ENCODE assay signal across 18 cellular contexts in genomic region chrX:95718746-95719145, GRCh38.
DNase-seq lines count a peak whose midpoint lies in the region; ATAC-seq and TF ChIP-seq lines count a peak whose summit lies in the region.
"Had no signal": no experiment of that assay in that cellular context is flagged by ENCODE, and none has a peak within 500 bp of the region (broad histone marks: within the 10 kb centered on the region; RNA-seq: fewer than 3 reads in every experiment).

No MANE protein-coding gene starts in this region.

- ATAC-seq in GM19324 (IDR thresholded peaks at IDR 0.05; ENCODE audit: low FRiP score, unreplicated experiment) = no peak
- ATAC-seq: K562 had no signal

- H3K9me3 Mint-ChIP-seq in neural crest cell = peaks cover 9% of the 10 kb centered on the region

- TF ChIP-seq EP300 in ovary (IDR thresholded peaks at IDR 0.05) = no peak

- TF ChIP-seq CTCF in neural crest cell (conservative IDR thresholded peaks at IDR 0.05) (no peak), ovary (IDR thresholded peaks at IDR 0.05) (no peak)

- H3K27me3 Mint-ChIP-seq in neural crest cell (ENCODE audit: low read depth) = no peaks in the 10 kb centered on the region
- H3K27me3 Mint-ChIP-seq: CD4-positive, alpha-beta memory T cell had no signal

- DNase-seq in COLO829 (ENCODE audit: low spot score) (peak; percentile 53), RPMI7951 (ENCODE audit: low read depth) (peak; percentile 3), epidermal melanocyte (ENCODE audit: insufficient read length, low spot score) (peak; percentile 17), neural crest cell (ENCODE audit: low read depth, low spot score) (no peak), T1000 (lab: John Stamatoyannopoulos, UW) (no peak), ovary (no peak)
- DNase-seq: Calu3; CD4-positive, alpha-beta memory T cell; DMS79 treated with DMSO at 0.1 percent for 48 hours; GF-D8; GM23248; HCEC 1CT; IMR-90 had no signal

- no peak overlapping the region for H3K4me3 ChIP-seq in ovary
- H3K4me3 ChIP-seq: BLaER1, GM23248, K562 had no signal

- H3K27ac ChIP-seq in ovary = no peak overlapping the region
- H3K27ac ChIP-seq: BLaER1, GM23248, HL-60 had no signal

- H3K9me3 ChIP-seq in ovary = no peaks in the 10 kb centered on the region
- H3K9me3 ChIP-seq: BLaER1 had no signal

- TF ChIP-seq POLR2A in ovary (IDR thresholded peaks at IDR 0.05) = no peak

- H3K4me1 Mint-ChIP-seq in neural crest cell = peaks cover 21% of the 10 kb centered on the region
- H3K4me1 Mint-ChIP-seq: CD14-positive monocyte; CD4-positive, alpha-beta memory T cell had no signal

- H3K36me3 Mint-ChIP-seq in neural crest cell (ENCODE audit: low read depth) = no peaks in the 10 kb centered on the region
- H3K36me3 Mint-ChIP-seq: CD14-positive monocyte; CD4-positive, alpha-beta memory T cell had no signal

- no peaks in the 10 kb centered on the region for H3K4me1 ChIP-seq in ovary (ENCODE audit: insufficient read depth)
- H3K4me1 ChIP-seq: BLaER1 had no signal

- H3K4me3 Mint-ChIP-seq in neural crest cell = no peak overlapping the region
- H3K4me3 Mint-ChIP-seq: CD14-positive monocyte; CD4-positive, alpha-beta memory T cell had no signal

- no peaks in the 10 kb centered on the region for H3K36me3 ChIP-seq in ovary
- H3K36me3 ChIP-seq: BLaER1 had no signal

- H3K27ac Mint-ChIP-seq in neural crest cell (ENCODE audit: unreplicated experiment) = peak overlapping the region; percentile 8
- H3K27ac Mint-ChIP-seq: CD4-positive, alpha-beta memory T cell had no signal

- 69 to 74% (median 74%) methylated on average over 4 of the region's 4 CpGs for WGBS in ovary, 3 donors

- no peaks in the 10 kb centered on the region for H3K27me3 ChIP-seq in ovary

- intact Hi-C loops in ovary (cut with DNase I) = no loop called here

Comparison
In these comparisons a context has a peak if more than half of its experiments do, and no peak if none do; other contexts are left out.
1. DNase-seq: peak in COLO829 (single experiment), RPMI7951 (single experiment) and epidermal melanocyte (single experiment); none in neural crest cell (single experiment), T1000 (single experiment) and ovary (0 of 5).